In the genomic region with DNA sequence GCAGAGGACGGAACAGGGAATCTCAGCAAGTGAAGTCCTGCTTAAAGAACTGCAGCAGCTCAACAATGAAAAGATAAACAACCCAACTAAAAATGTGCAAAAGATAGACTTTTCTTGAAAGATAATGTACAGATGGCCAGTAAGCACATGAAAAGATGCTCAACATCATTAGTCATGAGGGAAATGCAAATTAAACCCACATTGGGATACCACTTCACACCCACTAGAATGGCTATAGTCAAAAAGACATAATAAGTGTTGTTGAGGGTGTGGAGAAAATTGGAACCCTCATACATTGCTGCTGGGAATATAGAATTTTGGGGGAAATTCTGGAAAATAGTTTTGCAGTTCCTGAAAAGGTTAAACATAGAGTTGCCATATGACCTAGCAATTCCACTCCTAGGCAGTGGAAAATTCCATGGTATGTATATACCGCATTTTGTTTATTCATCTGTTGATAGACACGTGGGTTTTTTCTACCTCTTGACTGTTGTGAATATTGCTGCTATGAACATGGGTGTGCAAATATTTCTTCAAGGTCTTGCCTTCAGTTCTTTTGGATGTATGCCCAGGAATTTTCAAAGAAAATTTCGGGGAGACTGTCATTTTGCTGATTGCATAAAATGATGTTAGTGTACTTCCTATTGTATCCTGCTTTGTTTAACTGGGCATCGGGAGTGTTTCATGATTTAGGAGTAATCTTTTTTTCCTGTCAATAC, we compare ENCODE assay signal across 22 cellular contexts. TPM values are rescaled to one million over a fixed set of nuclear protein-coding genes. Genes with fewer than 3 reads are reported as not detected.
A peak's percentile ranks its signal among the peaks of the same experiment; 100 is the strongest.
DNase-seq lines count a peak whose midpoint lies in the region; ATAC-seq and TF ChIP-seq lines count a peak whose summit lies in the region.
"Had no signal": no experiment of that assay in that cellular context is flagged by ENCODE, and none has a peak within 500 bp of the region (broad histone marks: within the 10 kb centered on the region; RNA-seq: fewer than 3 reads in every experiment).

No MANE protein-coding gene starts in this region.

- H3K4me3 ChIP-seq in fibroblast of pulmonary artery (replicated peaks; ENCODE audit: low read depth, low read length) (no peak overlapping the region), foreskin fibroblast (ENCODE audit: low read depth in 1 of 2, low read length in 2 of 2) (no peak overlapping the region)
- H3K4me3 ChIP-seq: breast epithelium, gastrocnemius medialis, sigmoid colon had no signal

- H3K9me3 Mint-ChIP-seq in activated naive CD4-positive, alpha-beta T cell treated with anti-CD3 and anti-CD28 coated beads, Interleukin-2, amount 50 U/mL, for 72 hours, result no peaks in the 10 kb centered on the region
- no peaks in the 10 kb centered on the region for H3K9me3 Mint-ChIP-seq in activated naive CD8-positive, alpha-beta T cell treated with anti-CD3 and anti-CD28 coated beads, Interleukin-2, amount 50 U/mL, for 24 hours
- H3K9me3 Mint-ChIP-seq: activated naive CD8-positive, alpha-beta T cell treated with anti-CD3 and anti-CD28 coated beads, Interleukin-2, amount 10 ng/mL, durations not matched to agents 7 days and 5 days; memory B cell; naive B cell had no signal

- H3K36me3 Mint-ChIP-seq in activated naive CD4-positive, alpha-beta T cell treated with anti-CD3 and anti-CD28 coated beads, Interleukin-2, amount 50 U/mL, for 72 hours, result peaks cover 1 to 58% of the 10 kb centered on the region in 2 donors
- H3K36me3 Mint-ChIP-seq in activated naive CD8-positive, alpha-beta T cell treated with anti-CD3 and anti-CD28 coated beads, Interleukin-2, amount 50 U/mL, for 24 hours (ENCODE audit: low read depth), result peaks cover 55% of the 10 kb centered on the region

- no peak overlapping the region for H3K27ac ChIP-seq in foreskin keratinocyte
- H3K27ac ChIP-seq: breast epithelium, gastrocnemius medialis, sigmoid colon had no signal

- TF ChIP-seq CTCF in fibroblast of pulmonary artery (IDR thresholded peaks at IDR 0.05; ENCODE audit: low read length, missing control alignments) (no peak), foreskin fibroblast (IDR thresholded peaks at IDR 0.05; ENCODE audit: low read depth, low read length) (no peak), foreskin keratinocyte (conservative IDR thresholded peaks at IDR 0.05) (no peak)

- peak overlapping the region in 1 of 2 donors; percentile 68 for H3K27ac Mint-ChIP-seq in activated naive CD4-positive, alpha-beta T cell treated with anti-CD3 and anti-CD28 coated beads, Interleukin-2, amount 50 U/mL, for 72 hours
- H3K27ac Mint-ChIP-seq in activated naive CD8-positive, alpha-beta T cell treated with anti-CD3 and anti-CD28 coated beads, Interleukin-2, amount 50 U/mL, for 24 hours, result peak overlapping the region; percentile 52
- H3K27ac Mint-ChIP-seq: activated naive CD8-positive, alpha-beta T cell treated with anti-CD3 and anti-CD28 coated beads, Interleukin-2, amount 10 ng/mL, durations not matched to agents 7 days and 5 days; CD14-positive monocyte; memory B cell had no signal

- no peaks in the 10 kb centered on the region for H3K4me1 ChIP-seq in foreskin keratinocyte

- H3K27me3 ChIP-seq in foreskin keratinocyte, result no peaks in the 10 kb centered on the region
- H3K27me3 ChIP-seq: breast epithelium, gastrocnemius medialis, sigmoid colon had no signal

- H3K4me1 Mint-ChIP-seq in activated naive CD8-positive, alpha-beta T cell treated with anti-CD3 and anti-CD28 coated beads, Interleukin-2, amount 50 U/mL, for 24 hours, result peaks cover 56% of the 10 kb centered on the region

- no peak overlapping the region for H3K4me3 Mint-ChIP-seq in activated naive CD8-positive, alpha-beta T cell treated with anti-CD3 and anti-CD28 coated beads, Interleukin-2, amount 50 U/mL, for 24 hours
- H3K4me3 Mint-ChIP-seq: activated naive CD8-positive, alpha-beta T cell treated with anti-CD3 and anti-CD28 coated beads, Interleukin-2, amount 10 ng/mL, durations not matched to agents 7 days and 5 days; CD14-positive monocyte; memory B cell had no signal

- no peaks in the 10 kb centered on the region for H3K27me3 Mint-ChIP-seq in activated naive CD8-positive, alpha-beta T cell treated with anti-CD3 and anti-CD28 coated beads, Interleukin-2, amount 50 U/mL, for 24 hours
- H3K27me3 Mint-ChIP-seq: activated naive CD8-positive, alpha-beta T cell treated with anti-CD3 and anti-CD28 coated beads, Interleukin-2, amount 10 ng/mL, durations not matched to agents 7 days and 5 days; memory B cell; naive B cell had no signal

- DNase-seq in activated naive CD4-positive, alpha-beta T cell treated with anti-CD3 and anti-CD28 coated beads, Interleukin-2, amount 50 U/mL, for 72 hours (ENCODE audit: low spot score in 2 of 2), result no peak
- DNase-seq in activated naive CD4-positive, alpha-beta T cell (lab: John Stamatoyannopoulos, UW), result no peak
- no peak for DNase-seq in activated naive CD8-positive, alpha-beta T cell treated with anti-CD3 and anti-CD28 coated beads, Interleukin-2, amount 50 U/mL, for 24 hours
- DNase-seq in fibroblast of pulmonary artery (ENCODE audit: low read depth), result peak; percentile 25
- DNase-seq in superior temporal gyrus (ENCODE audit: extremely low spot score), result peak; percentile 44
- no peak for DNase-seq in kidney tubule cell (ENCODE audit: low spot score)
- DNase-seq in foreskin fibroblast, result no peak
- DNase-seq in foreskin keratinocyte, result no peak
- DNase-seq: activated CD4-positive, alpha-beta T cell treated with anti-CD3 and anti-CD28 coated beads for 4 hours; activated naive CD8-positive, alpha-beta T cell treated with anti-CD3 and anti-CD28 coated beads, Interleukin-2, amount 10 ng/mL, durations not matched to agents 7 days and 5 days; DMS153; gastrocnemius medialis; hypothalamus; kidney; naive B cell; NCI-H146; NCI-H748 treated with DMSO at 0.1 percent for 48 hours; Right ventricle myocardium superior; sigmoid colon had no signal

- peak; percentile 53 to 55 for ATAC-seq in activated naive CD4-positive, alpha-beta T cell treated with anti-CD3 and anti-CD28 coated beads, Interleukin-2, amount 50 U/mL, for 72 hours
- peak; percentile 66 for ATAC-seq in activated naive CD8-positive, alpha-beta T cell treated with anti-CD3 and anti-CD28 coated beads, Interleukin-2, amount 50 U/mL, for 24 hours
- no peak for ATAC-seq in foreskin keratinocyte
- ATAC-seq: gastrocnemius medialis had no signal

RNA-seq across cellular contexts. Expression of a gene that starts 7.2 kb away (rescaled TPM):
- 10 to 100 TPM; 76.4 to 92.3 TPM for total RNA-seq in activated naive CD4-positive, alpha-beta T cell treated with anti-CD3 and anti-CD28 coated beads, Interleukin-2, amount 50 U/mL, for 72 hours
- 32.4 and 34.2 TPM in 2 replicates for total RNA-seq in foreskin keratinocyte
- polyA plus RNA-seq in foreskin keratinocyte, result 19.5 and 22.2 TPM in 2 replicates

RNA-seq across cellular contexts. Expression of a gene that starts 15.2 kb away (rescaled TPM):
- total RNA-seq in activated naive CD4-positive, alpha-beta T cell treated with anti-CD3 and anti-CD28 coated beads, Interleukin-2, amount 50 U/mL, for 72 hours, result under 1 TPM in 1 of 2 donors, not detected in 1; 0.57 TPM
- total RNA-seq in foreskin keratinocyte, result 4.4 and 4.7 TPM in 2 replicates
- 2.2 and 2.4 TPM in 2 replicates for polyA plus RNA-seq in foreskin keratinocyte
- total RNA-seq: activated naive CD8-positive, alpha-beta T cell treated with anti-CD3 and anti-CD28 coated beads, Interleukin-2, amount 10 ng/mL, durations not matched to agents 7 days and 5 days had no signal

Comparison
In these comparisons a context has a peak if more than half of its experiments do, and no peak if none do; other contexts are left out.
1. DNase-seq: peak in fibroblast of pulmonary artery (single experiment) and superior temporal gyrus (single experiment); none in activated naive CD4-positive, alpha-beta T cell treated with anti-CD3 and anti-CD28 coated beads, Interleukin-2, amount 50 U/mL, for 72 hours (0 of 2), activated naive CD4-positive, alpha-beta T cell (0 of 4), activated naive CD8-positive, alpha-beta T cell treated with anti-CD3 and anti-CD28 coated beads, Interleukin-2, amount 50 U/mL, for 24 hours (single experiment), kidney tubule cell (single experiment), foreskin fibroblast (0 of 2) and foreskin keratinocyte (0 of 2).